ENCODE assay signal across 1 cellular context in the genomic region with DNA sequence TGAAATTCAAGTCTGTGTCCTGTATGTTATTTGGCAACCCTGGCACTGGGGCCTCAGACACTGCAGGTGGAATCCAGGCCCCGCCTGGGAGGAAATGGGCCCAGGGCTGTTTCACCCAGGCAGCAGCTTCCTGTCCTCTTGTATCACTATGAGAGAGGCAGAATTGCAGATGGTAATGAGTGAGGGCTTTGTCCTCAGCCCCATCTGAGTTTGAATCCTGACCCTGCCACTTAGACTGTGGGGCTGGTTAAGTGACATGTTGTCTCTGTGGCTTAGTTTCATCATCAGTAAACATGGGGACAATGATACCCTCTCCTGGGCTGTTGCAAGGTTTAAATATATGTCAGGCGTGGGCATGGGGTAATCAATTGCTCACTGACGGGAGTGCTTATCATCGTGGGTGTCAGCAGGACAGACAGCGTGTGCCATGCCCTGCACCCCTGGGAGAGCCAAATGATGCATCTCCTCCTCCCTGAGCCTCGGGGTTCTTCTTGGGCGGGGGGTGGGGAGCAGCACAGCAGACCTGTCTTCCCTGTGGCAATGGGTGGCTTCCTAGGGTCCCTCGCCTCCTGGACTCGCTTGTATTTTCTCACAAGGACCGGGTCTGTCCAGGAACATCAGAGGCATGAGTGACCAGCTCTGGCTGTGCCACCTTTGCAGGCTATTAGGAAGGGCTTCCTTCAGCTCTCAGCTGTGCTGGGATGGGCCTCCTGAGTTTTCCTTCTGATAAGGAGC.
TF ChIP-seq lines count a peak whose summit lies in the region.

No MANE protein-coding gene starts in this region.

TF ChIP-seq in HepG2, 621 proteins besides CTCF, POLR2A, EP300 and RAD21 (continued from another document):
- TF ChIP-seq, protein P1, sequence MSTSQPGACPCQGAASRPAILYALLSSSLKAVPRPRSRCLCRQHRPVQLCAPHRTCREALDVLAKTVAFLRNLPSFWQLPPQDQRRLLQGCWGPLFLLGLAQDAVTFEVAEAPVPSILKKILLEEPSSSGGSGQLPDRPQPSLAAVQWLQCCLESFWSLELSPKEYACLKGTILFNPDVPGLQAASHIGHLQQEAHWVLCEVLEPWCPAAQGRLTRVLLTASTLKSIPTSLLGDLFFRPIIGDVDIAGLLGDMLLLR (CRISPR knock-in tag; IDR thresholded peaks at IDR 0.05) = no peak
- TF ChIP-seq RCOR2 (CRISPR knock-in tag; IDR thresholded peaks at IDR 0.05) = 0 out of 2 replicates have a peak, but pooled peaks have one; percentile 17
- no peak for TF ChIP-seq PCBP1 (IDR thresholded peaks at IDR 0.05; ENCODE audit: borderline replicate concordance, low read depth, low read length)
